Comparison of ENCODE assay signal across 8 cellular contexts in the genomic region with DNA sequence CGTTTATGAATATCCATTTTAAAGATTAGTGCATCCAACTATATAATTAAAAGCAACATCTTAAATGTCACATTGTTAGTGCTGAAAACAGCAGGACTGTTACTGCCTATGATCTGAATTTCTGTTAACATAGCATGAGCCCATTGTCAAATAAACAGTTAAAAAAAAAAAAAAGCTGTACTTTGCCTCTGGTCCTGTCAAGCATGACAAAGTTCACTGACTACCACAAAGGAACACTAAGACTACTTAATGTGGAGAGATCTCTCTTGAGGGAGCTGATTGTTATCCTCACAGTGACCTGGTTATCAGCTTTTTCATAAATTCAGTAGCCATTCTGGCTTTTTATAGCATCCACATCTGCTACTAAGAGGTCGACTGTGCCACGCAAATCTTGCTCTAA.
"Had no signal": no experiment of that assay in that cellular context is flagged by ENCODE, and none has a peak within 500 bp of the region (broad histone marks: within the 10 kb centered on the region; RNA-seq: fewer than 3 reads in every experiment).

No MANE protein-coding gene starts in this region.

- H3K4me3 Mint-ChIP-seq: GM23338, H9 had no signal

- ATAC-seq: GM23338, K562 had no signal

- H3K27ac Mint-ChIP-seq: GM23338, H9 had no signal

- DNase-seq: H9, HCEC 1CT, IMR-90 had no signal

- FAIRE-seq: H1, H54, K562 had no signal

- H3K4me2 ChIP-seq: GM23338 had no signal

- H2AFZ ChIP-seq: GM23338 had no signal

- H3K4me3 ChIP-seq: GM23338, K562 had no signal

- H3K27ac ChIP-seq: HL-60 had no signal
